In genomic region chr11:112073941-112074811, GRCh38 we compare ENCODE assay signal across 1 cellular context.
TF ChIP-seq lines count a peak whose summit lies in the region.

A gene with protein sequence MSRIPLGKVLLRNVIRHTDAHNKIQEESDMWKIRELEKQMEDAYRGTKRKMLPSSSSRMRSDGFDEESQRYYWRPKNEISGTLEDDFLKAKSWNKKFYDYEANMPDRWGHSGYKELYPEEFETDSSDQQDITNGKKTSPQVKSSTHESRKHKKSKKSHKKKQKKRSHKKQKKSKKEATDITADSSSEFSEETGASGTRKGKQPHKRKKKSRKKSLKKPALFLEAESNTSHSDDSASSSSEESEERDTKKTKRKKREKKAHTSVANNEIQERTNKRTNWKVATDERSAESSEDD (plus strand): TSS chr11:112074299. CDS start chr11:112075575, 1,276 bp downstream.
A gene with protein sequence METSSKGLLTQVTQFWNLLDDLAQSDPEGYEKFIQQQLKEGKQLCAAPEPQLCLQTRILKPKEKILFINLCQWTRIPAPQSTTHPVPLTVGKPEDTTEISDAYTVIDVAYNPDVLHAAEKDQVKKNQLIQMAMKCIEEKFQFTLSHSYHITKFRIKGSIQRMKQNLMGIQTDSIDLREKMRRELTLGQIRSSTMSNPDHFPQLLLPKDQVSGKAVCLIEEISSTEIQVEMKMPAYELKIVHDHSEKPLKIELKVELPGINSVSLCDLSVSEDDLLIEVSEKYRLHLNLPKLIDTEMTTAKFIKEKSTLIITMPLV (minus strand): TSS chr11:112074017. CDS start chr11:112073174, 843 bp downstream.

TF ChIP-seq in HEK293, 187 proteins besides CTCF, POLR2A, EP300 and RAD21 (continued from another document and continues in another):
- TF ChIP-seq, protein P1, sequence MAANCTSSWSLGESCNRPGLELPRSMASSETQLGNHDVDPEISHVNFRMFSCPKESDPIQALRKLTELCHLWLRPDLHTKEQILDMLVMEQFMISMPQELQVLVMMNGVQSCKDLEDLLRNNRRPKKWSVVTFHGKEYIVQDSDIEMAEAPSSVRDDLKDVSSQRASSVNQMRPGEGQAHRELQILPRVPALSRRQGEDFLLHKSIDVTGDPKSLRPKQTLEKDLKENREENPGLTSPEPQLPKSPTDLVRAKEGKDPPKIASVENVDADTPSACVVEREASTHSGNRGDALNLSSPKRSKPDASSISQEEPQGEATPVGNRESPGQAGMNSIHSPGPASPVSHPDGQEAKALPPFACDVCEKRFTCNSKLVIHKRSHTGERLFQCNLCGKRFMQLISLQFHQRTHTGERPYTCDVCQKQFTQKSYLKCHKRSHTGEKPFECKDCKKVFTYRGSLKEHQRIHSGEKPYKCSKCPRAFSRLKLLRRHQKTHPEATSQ (tag by site-specific recombination; IDR thresholded peaks at IDR 0.05): 0 out of 2 replicates have a peak, but pooled peaks have one; percentile 22
- TF ChIP-seq, protein P2, sequence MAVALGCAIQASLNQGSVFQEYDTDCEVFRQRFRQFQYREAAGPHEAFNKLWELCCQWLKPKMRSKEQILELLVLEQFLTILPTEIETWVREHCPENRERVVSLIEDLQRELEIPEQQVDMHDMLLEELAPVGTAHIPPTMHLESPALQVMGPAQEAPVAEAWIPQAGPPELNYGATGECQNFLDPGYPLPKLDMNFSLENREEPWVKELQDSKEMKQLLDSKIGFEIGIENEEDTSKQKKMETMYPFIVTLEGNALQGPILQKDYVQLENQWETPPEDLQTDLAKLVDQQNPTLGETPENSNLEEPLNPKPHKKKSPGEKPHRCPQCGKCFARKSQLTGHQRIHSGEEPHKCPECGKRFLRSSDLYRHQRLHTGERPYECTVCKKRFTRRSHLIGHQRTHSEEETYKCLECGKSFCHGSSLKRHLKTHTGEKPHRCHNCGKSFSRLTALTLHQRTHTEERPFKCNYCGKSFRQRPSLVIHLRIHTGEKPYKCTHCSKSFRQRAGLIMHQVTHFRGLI (tag by site-specific recombination; IDR thresholded peaks at IDR 0.05): peak; percentile 37; the same call in 1 of the 2 replicates
- TF ChIP-seq ZFP41 (tag by site-specific recombination; IDR thresholded peaks at IDR 0.05; ENCODE audit: borderline replicate concordance): 0 out of 2 replicates have a peak, but pooled peaks have one; percentile 51
- peak; percentile 66 for TF ChIP-seq ZIC2 (tag by site-specific recombination; IDR thresholded peaks at IDR 0.05)
- no peak for TF ChIP-seq ZNF792 (tag by site-specific recombination; IDR thresholded peaks at IDR 0.05)
- 0 out of 2 replicates have a peak, but pooled peaks have one; percentile 38 for TF ChIP-seq GLI4 (tag by site-specific recombination; IDR thresholded peaks at IDR 0.05)
- peak; percentile 89 for TF ChIP-seq GLIS1 (tag by site-specific recombination; IDR thresholded peaks at IDR 0.05)
- TF ChIP-seq PATZ1 (tag by site-specific recombination; IDR thresholded peaks at IDR 0.05): peak; percentile 71; the same call in 1 of the 2 replicates
- 0 out of 2 replicates have a peak, but pooled peaks have one; percentile 50 for TF ChIP-seq ZSCAN18 (tag by site-specific recombination; IDR thresholded peaks at IDR 0.05)
- TF ChIP-seq ZNF433 (tag by site-specific recombination; IDR thresholded peaks at IDR 0.05; ENCODE audit: low read depth): no peak
- peak; percentile 76; the same call in 1 of the 2 replicates for TF ChIP-seq YY1 (tag by site-specific recombination; IDR thresholded peaks at IDR 0.05)
- peak; percentile 80; the same call in 1 of the 2 replicates for TF ChIP-seq ZNF391 (tag by site-specific recombination; IDR thresholded peaks at IDR 0.05; ENCODE audit: borderline replicate concordance, low read depth)
- no peak for TF ChIP-seq ZNF624 (tag by site-specific recombination; IDR thresholded peaks at IDR 0.05)
- TF ChIP-seq ZNF558 (tag by site-specific recombination; IDR thresholded peaks at IDR 0.05): peak; percentile 58; the same call in 1 of the 2 replicates
- TF ChIP-seq KLF1 (tag by site-specific recombination; IDR thresholded peaks at IDR 0.05): 0 out of 2 replicates have a peak, but pooled peaks have one; percentile 43
- peak; percentile 80 for TF ChIP-seq ZNF76 (tag by site-specific recombination; IDR thresholded peaks at IDR 0.05; ENCODE audit: borderline replicate concordance, low read depth)
- TF ChIP-seq, protein P3, sequence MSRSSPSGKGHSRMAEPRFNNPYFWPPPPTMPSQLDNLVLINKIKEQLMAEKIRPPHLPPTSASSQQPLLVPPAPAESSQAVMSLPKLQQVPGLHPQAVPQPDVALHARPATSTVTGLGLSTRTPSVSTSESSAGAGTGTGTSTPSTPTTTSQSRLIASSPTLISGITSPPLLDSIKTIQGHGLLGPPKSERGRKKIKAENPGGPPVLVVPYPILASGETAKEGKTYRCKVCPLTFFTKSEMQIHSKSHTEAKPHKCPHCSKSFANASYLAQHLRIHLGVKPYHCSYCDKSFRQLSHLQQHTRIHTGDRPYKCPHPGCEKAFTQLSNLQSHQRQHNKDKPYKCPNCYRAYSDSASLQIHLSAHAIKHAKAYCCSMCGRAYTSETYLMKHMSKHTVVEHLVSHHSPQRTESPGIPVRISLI (tag by site-specific recombination; IDR thresholded peaks at IDR 0.05): peak; percentile 81; the same call in 1 of the 2 replicates
- TF ChIP-seq GLIS2 (tag by site-specific recombination; IDR thresholded peaks at IDR 0.05): peak; percentile 61; the same call in 1 of the 2 replicates
- peak; percentile 48 for TF ChIP-seq KLF10 (tag by site-specific recombination; IDR thresholded peaks at IDR 0.05)
- TF ChIP-seq INSM2 (tag by site-specific recombination; IDR thresholded peaks at IDR 0.05): peak; percentile 74
- peak; percentile 43; the same call in 1 of the 2 replicates for TF ChIP-seq ZEB2 (tag by site-specific recombination; IDR thresholded peaks at IDR 0.05)
- TF ChIP-seq ZNF561 (tag by site-specific recombination; IDR thresholded peaks at IDR 0.05; ENCODE audit: borderline replicate concordance): peak; percentile 92
- peak; percentile 65 for TF ChIP-seq KLF16 (tag by site-specific recombination; IDR thresholded peaks at IDR 0.05)
- TF ChIP-seq ZNF23 (tag by site-specific recombination; IDR thresholded peaks at IDR 0.05; ENCODE audit: borderline replicate concordance): no peak
- TF ChIP-seq, protein P4, sequence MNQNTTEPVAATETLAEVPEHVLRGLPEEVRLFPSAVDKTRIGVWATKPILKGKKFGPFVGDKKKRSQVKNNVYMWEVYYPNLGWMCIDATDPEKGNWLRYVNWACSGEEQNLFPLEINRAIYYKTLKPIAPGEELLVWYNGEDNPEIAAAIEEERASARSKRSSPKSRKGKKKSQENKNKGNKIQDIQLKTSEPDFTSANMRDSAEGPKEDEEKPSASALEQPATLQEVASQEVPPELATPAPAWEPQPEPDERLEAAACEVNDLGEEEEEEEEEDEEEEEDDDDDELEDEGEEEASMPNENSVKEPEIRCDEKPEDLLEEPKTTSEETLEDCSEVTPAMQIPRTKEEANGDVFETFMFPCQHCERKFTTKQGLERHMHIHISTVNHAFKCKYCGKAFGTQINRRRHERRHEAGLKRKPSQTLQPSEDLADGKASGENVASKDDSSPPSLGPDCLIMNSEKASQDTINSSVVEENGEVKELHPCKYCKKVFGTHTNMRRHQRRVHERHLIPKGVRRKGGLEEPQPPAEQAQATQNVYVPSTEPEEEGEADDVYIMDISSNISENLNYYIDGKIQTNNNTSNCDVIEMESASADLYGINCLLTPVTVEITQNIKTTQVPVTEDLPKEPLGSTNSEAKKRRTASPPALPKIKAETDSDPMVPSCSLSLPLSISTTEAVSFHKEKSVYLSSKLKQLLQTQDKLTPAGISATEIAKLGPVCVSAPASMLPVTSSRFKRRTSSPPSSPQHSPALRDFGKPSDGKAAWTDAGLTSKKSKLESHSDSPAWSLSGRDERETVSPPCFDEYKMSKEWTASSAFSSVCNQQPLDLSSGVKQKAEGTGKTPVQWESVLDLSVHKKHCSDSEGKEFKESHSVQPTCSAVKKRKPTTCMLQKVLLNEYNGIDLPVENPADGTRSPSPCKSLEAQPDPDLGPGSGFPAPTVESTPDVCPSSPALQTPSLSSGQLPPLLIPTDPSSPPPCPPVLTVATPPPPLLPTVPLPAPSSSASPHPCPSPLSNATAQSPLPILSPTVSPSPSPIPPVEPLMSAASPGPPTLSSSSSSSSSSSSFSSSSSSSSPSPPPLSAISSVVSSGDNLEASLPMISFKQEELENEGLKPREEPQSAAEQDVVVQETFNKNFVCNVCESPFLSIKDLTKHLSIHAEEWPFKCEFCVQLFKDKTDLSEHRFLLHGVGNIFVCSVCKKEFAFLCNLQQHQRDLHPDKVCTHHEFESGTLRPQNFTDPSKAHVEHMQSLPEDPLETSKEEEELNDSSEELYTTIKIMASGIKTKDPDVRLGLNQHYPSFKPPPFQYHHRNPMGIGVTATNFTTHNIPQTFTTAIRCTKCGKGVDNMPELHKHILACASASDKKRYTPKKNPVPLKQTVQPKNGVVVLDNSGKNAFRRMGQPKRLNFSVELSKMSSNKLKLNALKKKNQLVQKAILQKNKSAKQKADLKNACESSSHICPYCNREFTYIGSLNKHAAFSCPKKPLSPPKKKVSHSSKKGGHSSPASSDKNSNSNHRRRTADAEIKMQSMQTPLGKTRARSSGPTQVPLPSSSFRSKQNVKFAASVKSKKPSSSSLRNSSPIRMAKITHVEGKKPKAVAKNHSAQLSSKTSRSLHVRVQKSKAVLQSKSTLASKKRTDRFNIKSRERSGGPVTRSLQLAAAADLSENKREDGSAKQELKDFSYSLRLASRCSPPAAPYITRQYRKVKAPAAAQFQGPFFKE (tag by site-specific recombination; IDR thresholded peaks at IDR 0.05; ENCODE audit: borderline replicate concordance): no peak
- TF ChIP-seq, protein P5, sequence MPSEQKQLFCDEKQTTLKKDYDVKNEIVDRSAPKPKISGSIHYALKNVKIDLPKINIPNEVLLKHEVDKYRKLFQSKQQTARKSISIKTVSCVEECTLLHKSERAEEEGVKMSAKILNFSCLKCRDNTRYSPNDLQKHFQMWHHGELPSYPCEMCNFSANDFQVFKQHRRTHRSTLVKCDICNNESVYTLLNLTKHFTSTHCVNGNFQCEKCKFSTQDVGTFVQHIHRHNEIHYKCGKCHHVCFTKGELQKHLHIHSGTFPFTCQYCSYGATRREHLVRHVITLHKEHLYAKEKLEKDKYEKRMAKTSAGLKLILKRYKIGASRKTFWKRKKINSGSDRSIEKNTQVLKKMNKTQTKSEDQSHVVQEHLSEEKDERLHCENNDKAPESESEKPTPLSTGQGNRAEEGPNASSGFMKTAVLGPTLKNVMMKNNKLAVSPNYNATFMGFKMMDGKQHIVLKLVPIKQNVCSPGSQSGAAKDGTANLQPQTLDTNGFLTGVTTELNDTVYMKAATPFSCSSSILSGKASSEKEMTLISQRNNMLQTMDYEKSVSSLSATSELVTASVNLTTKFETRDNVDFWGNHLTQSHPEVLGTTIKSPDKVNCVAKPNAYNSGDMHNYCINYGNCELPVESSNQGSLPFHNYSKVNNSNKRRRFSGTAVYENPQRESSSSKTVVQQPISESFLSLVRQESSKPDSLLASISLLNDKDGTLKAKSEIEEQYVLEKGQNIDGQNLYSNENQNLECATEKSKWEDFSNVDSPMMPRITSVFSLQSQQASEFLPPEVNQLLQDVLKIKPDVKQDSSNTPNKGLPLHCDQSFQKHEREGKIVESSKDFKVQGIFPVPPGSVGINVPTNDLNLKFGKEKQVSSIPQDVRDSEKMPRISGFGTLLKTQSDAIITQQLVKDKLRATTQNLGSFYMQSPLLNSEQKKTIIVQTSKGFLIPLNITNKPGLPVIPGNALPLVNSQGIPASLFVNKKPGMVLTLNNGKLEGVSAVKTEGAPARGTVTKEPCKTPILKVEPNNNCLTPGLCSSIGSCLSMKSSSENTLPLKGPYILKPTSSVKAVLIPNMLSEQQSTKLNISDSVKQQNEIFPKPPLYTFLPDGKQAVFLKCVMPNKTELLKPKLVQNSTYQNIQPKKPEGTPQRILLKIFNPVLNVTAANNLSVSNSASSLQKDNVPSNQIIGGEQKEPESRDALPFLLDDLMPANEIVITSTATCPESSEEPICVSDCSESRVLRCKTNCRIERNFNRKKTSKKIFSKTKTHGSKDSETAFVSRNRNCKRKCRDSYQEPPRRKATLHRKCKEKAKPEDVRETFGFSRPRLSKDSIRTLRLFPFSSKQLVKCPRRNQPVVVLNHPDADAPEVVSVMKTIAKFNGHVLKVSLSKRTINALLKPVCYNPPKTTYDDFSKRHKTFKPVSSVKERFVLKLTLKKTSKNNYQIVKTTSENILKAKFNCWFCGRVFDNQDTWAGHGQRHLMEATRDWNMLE (tag by site-specific recombination; conservative IDR thresholded peaks at IDR 0.05; ENCODE audit: low read depth): peak; percentile 88
- no peak for TF ChIP-seq HOXC10 (CRISPR knock-in tag; IDR thresholded peaks at IDR 0.05)
- peak; percentile 47 for TF ChIP-seq ZNF335 (tag by site-specific recombination; conservative IDR thresholded peaks at IDR 0.05)
- TF ChIP-seq ZNF416 (tag by site-specific recombination; IDR thresholded peaks at IDR 0.05): no peak
